In genomic region chr17:44899074-44899782, GRCh38 we compare ENCODE assay signal across 1 cellular context.
TF ChIP-seq lines count a peak whose summit lies in the region.

EFTUD2 (minus strand) TSS chr17:44899445; CDS start chr17:44894521, 4,924 bp downstream.

TF ChIP-seq in K562, 482 proteins besides CTCF, POLR2A, EP300 and RAD21 (continued from another document and continues in another):
- TF ChIP-seq ZNF280A (IDR thresholded peaks at IDR 0.05; ENCODE audit: low read depth, partially characterized antibody) = no peak
- no peak for TF ChIP-seq ZNF699 (CRISPR knock-in tag; IDR thresholded peaks at IDR 0.05; ENCODE audit: insufficient replicate concordance)
- TF ChIP-seq, protein P1, sequence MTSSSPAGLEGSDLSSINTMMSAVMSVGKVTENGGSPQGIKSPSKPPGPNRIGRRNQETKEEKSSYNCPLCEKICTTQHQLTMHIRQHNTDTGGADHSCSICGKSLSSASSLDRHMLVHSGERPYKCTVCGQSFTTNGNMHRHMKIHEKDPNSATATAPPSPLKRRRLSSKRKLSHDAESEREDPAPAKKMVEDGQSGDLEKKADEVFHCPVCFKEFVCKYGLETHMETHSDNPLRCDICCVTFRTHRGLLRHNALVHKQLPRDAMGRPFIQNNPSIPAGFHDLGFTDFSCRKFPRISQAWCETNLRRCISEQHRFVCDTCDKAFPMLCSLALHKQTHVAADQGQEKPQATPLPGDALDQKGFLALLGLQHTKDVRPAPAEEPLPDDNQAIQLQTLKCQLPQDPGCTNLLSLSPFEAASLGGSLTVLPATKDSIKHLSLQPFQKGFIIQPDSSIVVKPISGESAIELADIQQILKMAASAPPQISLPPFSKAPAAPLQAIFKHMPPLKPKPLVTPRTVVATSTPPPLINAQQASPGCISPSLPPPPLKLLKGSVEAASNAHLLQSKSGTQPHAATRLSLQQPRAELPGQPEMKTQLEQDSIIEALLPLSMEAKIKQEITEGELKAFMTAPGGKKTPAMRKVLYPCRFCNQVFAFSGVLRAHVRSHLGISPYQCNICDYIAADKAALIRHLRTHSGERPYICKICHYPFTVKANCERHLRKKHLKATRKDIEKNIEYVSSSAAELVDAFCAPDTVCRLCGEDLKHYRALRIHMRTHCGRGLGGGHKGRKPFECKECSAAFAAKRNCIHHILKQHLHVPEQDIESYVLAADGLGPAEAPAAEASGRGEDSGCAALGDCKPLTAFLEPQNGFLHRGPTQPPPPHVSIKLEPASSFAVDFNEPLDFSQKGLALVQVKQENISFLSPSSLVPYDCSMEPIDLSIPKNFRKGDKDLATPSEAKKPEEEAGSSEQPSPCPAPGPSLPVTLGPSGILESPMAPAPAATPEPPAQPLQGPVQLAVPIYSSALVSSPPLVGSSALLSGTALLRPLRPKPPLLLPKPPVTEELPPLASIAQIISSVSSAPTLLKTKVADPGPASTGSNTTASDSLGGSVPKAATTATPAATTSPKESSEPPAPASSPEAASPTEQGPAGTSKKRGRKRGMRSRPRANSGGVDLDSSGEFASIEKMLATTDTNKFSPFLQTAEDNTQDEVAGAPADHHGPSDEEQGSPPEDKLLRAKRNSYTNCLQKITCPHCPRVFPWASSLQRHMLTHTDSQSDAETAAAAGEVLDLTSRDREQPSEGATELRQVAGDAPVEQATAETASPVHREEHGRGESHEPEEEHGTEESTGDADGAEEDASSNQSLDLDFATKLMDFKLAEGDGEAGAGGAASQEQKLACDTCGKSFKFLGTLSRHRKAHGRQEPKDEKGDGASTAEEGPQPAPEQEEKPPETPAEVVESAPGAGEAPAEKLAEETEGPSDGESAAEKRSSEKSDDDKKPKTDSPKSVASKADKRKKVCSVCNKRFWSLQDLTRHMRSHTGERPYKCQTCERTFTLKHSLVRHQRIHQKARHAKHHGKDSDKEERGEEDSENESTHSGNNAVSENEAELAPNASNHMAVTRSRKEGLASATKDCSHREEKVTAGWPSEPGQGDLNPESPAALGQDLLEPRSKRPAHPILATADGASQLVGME (CRISPR knock-in tag; IDR thresholded peaks at IDR 0.05) = peak; percentile 69; the same call in 1 of the 2 replicates
- no peak for TF ChIP-seq ZNF174 (CRISPR knock-in tag; IDR thresholded peaks at IDR 0.05)
- TF ChIP-seq, protein P2, sequence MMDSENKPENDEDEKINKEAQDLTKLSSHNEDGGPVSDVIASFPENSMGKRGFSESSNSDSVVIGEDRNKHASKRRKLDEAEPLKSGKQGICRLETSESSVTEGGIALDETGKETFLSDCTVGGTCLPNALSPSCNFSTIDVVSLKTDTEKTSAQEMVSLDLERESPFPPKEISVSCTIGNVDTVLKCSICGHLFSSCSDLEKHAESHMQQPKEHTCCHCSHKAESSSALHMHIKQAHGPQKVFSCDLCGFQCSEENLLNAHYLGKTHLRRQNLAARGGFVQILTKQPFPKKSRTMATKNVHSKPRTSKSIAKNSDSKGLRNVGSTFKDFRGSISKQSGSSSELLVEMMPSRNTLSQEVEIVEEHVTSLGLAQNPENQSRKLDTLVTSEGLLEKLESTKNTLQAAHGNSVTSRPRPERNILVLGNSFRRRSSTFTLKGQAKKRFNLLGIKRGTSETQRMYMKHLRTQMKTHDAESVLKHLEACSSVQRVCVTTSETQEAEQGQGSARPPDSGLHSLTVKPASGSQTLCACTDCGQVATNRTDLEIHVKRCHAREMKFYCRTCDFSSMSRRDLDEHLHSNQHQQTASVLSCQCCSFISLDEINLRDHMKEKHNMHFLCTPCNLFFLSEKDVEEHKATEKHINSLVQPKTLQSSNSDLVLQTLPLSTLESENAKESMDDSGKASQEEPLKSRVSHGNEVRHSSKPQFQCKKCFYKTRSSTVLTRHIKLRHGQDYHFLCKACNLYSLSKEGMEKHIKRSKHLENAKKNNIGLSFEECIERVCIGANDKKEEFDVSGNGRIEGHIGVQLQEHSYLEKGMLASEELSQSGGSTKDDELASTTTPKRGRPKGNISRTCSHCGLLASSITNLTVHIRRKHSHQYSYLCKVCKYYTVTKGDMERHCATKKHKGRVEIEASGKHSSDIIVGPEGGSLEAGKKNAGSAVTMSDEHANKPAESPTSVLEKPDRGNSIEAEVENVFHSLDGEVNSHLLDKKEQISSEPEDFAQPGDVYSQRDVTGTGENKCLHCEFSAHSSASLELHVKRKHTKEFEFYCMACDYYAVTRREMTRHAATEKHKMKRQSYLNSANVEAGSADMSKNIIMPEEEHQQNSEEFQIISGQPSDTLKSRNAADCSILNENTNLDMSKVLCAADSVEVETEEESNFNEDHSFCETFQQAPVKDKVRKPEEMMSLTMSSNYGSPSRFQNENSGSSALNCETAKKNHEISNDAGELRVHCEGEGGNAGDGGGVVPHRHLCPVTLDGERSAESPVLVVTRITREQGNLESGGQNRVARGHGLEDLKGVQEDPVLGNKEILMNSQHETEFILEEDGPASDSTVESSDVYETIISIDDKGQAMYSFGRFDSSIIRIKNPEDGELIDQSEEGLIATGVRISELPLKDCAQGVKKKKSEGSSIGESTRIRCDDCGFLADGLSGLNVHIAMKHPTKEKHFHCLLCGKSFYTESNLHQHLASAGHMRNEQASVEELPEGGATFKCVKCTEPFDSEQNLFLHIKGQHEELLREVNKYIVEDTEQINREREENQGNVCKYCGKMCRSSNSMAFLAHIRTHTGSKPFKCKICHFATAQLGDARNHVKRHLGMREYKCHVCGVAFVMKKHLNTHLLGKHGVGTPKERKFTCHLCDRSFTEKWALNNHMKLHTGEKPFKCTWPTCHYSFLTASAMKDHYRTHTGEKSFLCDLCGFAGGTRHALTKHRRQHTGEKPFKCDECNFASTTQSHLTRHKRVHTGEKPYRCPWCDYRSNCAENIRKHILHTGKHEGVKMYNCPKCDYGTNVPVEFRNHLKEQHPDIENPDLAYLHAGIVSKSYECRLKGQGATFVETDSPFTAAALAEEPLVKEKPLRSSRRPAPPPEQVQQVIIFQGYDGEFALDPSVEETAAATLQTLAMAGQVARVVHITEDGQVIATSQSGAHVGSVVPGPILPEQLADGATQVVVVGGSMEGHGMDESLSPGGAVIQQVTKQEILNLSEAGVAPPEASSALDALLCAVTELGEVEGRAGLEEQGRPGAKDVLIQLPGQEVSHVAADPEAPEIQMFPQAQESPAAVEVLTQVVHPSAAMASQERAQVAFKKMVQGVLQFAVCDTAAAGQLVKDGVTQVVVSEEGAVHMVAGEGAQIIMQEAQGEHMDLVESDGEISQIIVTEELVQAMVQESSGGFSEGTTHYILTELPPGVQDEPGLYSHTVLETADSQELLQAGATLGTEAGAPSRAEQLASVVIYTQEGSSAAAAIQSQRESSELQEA (IDR thresholded peaks at IDR 0.05; ENCODE audit: low read depth) = no peak
- TF ChIP-seq HMGN3 (IDR thresholded peaks at IDR 0.05; ENCODE audit: borderline replicate concordance, extremely low read depth, insufficient read length, low read depth, low read length) = peak; percentile 63
- TF ChIP-seq ZZZ3 (IDR thresholded peaks at IDR 0.05) = no peak
- TF ChIP-seq ZC3H8 (IDR thresholded peaks at IDR 0.05) = no peak
- no peak for TF ChIP-seq RBM39 (optimal IDR thresholded peaks at IDR 0.05; ENCODE audit: low read depth, low read length)
- TF ChIP-seq ZBTB7A (IDR thresholded peaks at IDR 0.05; ENCODE audit: borderline replicate concordance, control insufficient read depth, low read depth, low read length) = no peak
- TF ChIP-seq ZBTB11 (CRISPR knock-in tag; IDR thresholded peaks at IDR 0.05) = peak in 2 of 3 experiments; percentile 85 to 97; a peak in 4 of 6 replicates
- TF ChIP-seq, protein P3, sequence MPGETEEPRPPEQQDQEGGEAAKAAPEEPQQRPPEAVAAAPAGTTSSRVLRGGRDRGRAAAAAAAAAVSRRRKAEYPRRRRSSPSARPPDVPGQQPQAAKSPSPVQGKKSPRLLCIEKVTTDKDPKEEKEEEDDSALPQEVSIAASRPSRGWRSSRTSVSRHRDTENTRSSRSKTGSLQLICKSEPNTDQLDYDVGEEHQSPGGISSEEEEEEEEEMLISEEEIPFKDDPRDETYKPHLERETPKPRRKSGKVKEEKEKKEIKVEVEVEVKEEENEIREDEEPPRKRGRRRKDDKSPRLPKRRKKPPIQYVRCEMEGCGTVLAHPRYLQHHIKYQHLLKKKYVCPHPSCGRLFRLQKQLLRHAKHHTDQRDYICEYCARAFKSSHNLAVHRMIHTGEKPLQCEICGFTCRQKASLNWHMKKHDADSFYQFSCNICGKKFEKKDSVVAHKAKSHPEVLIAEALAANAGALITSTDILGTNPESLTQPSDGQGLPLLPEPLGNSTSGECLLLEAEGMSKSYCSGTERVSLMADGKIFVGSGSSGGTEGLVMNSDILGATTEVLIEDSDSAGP (CRISPR knock-in tag; IDR thresholded peaks at IDR 0.05) = no peak
- TF ChIP-seq SAP30 (IDR thresholded peaks at IDR 0.05; ENCODE audit: borderline replicate concordance, insufficient read depth, low read depth, low read length, poor library complexity, severe bottlenecking) = peak; percentile 59
- TF ChIP-seq MIER1 (IDR thresholded peaks at IDR 0.05; ENCODE audit: low read depth) = no peak; the same call in 1 of the 2 replicates
- no peak for TF ChIP-seq NFYB (IDR thresholded peaks at IDR 0.05; ENCODE audit: extremely low read depth, insufficient read length)
- TF ChIP-seq YY1 (IDR thresholded peaks at IDR 0.05; ENCODE audit: borderline replicate concordance in 1 of 3, control insufficient read depth in 1 of 3, extremely low read depth in 1 of 3, insufficient read depth in 3 of 3, insufficient read length in 1 of 3, insufficient replicate concordance in 2 of 3, low read depth in 1 of 3, low read length in 2 of 3) = peak in 2 of 3 experiments; percentile 38 to 50
- no peak for TF ChIP-seq STAG1 (CRISPR knock-in tag; IDR thresholded peaks at IDR 0.05; ENCODE audit: borderline replicate concordance)
- no peak for TF ChIP-seq ZNF165 (CRISPR knock-in tag; IDR thresholded peaks at IDR 0.05; ENCODE audit: borderline replicate concordance)
- TF ChIP-seq ZNF3 (CRISPR knock-in tag; IDR thresholded peaks at IDR 0.05) = no peak
- TF ChIP-seq ZFX (CRISPR knock-in tag; IDR thresholded peaks at IDR 0.05) = peak; percentile 94
- peak; percentile 70 for TF ChIP-seq CREB3L1 (IDR thresholded peaks at IDR 0.05; ENCODE audit: borderline replicate concordance, low read depth)
- TF ChIP-seq TBL1XR1 (IDR thresholded peaks at IDR 0.05; ENCODE audit: low read length in 2 of 2) = peak; percentile 44 to 67; a peak in 3 of 4 replicates
- TF ChIP-seq PRDM10 (IDR thresholded peaks at IDR 0.05; ENCODE audit: partially characterized antibody) = no peak
